In the genomic region with DNA sequence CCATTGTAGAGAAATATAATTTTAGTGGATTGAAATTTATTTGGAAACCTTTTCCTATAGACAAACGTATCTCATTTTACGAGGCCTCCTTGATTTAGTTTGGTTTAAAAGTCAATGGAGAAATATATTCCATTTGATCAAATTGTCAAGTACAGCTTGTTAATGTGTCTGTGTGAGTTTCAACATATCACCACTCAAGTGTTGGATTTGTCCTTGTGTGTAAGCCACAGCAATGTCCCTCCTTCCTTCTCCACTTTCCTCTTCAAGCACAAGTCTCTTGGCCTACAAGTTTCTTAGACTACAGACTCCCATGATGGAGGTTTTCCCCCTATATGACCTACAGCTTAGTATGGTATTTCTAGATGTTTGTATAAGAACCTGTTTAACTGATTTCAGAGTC, we compare ENCODE assay signal across 1 cellular context.
TF ChIP-seq lines count a peak whose summit lies in the region.

No MANE protein-coding gene starts in this region.

TF ChIP-seq in GM23338, 12 proteins besides CTCF, POLR2A, EP300 and RAD21 (continued from another document):
- TF ChIP-seq, protein P1, sequence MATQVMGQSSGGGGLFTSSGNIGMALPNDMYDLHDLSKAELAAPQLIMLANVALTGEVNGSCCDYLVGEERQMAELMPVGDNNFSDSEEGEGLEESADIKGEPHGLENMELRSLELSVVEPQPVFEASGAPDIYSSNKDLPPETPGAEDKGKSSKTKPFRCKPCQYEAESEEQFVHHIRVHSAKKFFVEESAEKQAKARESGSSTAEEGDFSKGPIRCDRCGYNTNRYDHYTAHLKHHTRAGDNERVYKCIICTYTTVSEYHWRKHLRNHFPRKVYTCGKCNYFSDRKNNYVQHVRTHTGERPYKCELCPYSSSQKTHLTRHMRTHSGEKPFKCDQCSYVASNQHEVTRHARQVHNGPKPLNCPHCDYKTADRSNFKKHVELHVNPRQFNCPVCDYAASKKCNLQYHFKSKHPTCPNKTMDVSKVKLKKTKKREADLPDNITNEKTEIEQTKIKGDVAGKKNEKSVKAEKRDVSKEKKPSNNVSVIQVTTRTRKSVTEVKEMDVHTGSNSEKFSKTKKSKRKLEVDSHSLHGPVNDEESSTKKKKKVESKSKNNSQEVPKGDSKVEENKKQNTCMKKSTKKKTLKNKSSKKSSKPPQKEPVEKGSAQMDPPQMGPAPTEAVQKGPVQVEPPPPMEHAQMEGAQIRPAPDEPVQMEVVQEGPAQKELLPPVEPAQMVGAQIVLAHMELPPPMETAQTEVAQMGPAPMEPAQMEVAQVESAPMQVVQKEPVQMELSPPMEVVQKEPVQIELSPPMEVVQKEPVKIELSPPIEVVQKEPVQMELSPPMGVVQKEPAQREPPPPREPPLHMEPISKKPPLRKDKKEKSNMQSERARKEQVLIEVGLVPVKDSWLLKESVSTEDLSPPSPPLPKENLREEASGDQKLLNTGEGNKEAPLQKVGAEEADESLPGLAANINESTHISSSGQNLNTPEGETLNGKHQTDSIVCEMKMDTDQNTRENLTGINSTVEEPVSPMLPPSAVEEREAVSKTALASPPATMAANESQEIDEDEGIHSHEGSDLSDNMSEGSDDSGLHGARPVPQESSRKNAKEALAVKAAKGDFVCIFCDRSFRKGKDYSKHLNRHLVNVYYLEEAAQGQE (IDR thresholded peaks at IDR 0.05; ENCODE audit: unreplicated experiment), result no peak
- TF ChIP-seq ZNF114 (CRISPR knock-in tag; IDR thresholded peaks at IDR 0.05) (no peak), NANOG (IDR thresholded peaks at IDR 0.05; ENCODE audit: borderline replicate concordance) (no peak), CREB1 (CRISPR knock-in tag; IDR thresholded peaks at IDR 0.05; ENCODE audit: low read depth) (no peak), ZNF331 (CRISPR knock-in tag; IDR thresholded peaks at IDR 0.05; ENCODE audit: low read depth) (no peak), STAT1 (IDR thresholded peaks at IDR 0.05; ENCODE audit: unreplicated experiment) (no peak)
- TF ChIP-seq, protein P2, sequence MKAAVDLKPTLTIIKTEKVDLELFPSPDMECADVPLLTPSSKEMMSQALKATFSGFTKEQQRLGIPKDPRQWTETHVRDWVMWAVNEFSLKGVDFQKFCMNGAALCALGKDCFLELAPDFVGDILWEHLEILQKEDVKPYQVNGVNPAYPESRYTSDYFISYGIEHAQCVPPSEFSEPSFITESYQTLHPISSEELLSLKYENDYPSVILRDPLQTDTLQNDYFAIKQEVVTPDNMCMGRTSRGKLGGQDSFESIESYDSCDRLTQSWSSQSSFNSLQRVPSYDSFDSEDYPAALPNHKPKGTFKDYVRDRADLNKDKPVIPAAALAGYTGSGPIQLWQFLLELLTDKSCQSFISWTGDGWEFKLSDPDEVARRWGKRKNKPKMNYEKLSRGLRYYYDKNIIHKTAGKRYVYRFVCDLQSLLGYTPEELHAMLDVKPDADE (IDR thresholded peaks at IDR 0.05), result no peak
TF ChIP-seq in GM23338: peak in this region for 0.
